In genomic region chr11:20754957-20755356, GRCh38 we compare ENCODE assay signal across 12 cellular contexts.
DNase-seq lines count a peak whose midpoint lies in the region; ATAC-seq, FAIRE-seq and TF ChIP-seq lines count a peak whose summit lies in the region.
"Had no signal": no experiment of that assay in that cellular context is flagged by ENCODE, and none has a peak within 500 bp of the region (broad histone marks: within the 10 kb centered on the region; RNA-seq: fewer than 3 reads in every experiment).

No MANE protein-coding gene starts in this region.

- TF ChIP-seq CTCF in GM10266 (IDR thresholded peaks at IDR 0.05; ENCODE audit: control insufficient read depth, insufficient read depth, low read depth, missing control alignments) (peak; percentile 12), bronchial epithelial cell (IDR thresholded peaks at IDR 0.05; ENCODE audit: insufficient read depth, low read length, severe bottlenecking) (no peak)

- H3K4me3 ChIP-seq in bronchial epithelial cell (ENCODE audit: low read depth, low read length): no peak overlapping the region

- no peak for FAIRE-seq in bronchial epithelial cell (lab: Jason Lieb, UNC)

- no peaks in the 10 kb centered on the region for H3K36me3 ChIP-seq in bronchial epithelial cell (ENCODE audit: control insufficient read depth, insufficient read depth, low read length)

- H3K27me3 ChIP-seq in bronchial epithelial cell (ENCODE audit: control insufficient read depth, insufficient read depth, low read length): no peaks in the 10 kb centered on the region

- DNase-seq in ACHN: peak; percentile 12
- no peak for DNase-seq in GM10266 (ENCODE audit: extremely low spot score)
- peak; percentile 37 for DNase-seq in MV-4-11 (lab: John Stamatoyannopoulos, UW)
- peak; percentile 37 for DNase-seq in bronchial epithelial cell (ENCODE audit: low read depth)
- DNase-seq in D341Med (ENCODE audit: low spot score): no peak
- DNase-seq: activated CD4-positive, alpha-beta T cell treated with anti-CD3 and anti-CD28 coated beads for 1 hour; activated naive CD4-positive, alpha-beta T cell treated with Interleukin-2 at 50 U/mL for 16 hours; stimulated activated naive B cell treated with anti-CD40 and anti-IgM and Interleukin-4, amounts not matched to agents 10 μg/mL and 1 μg/mL and 100 μg/mL, for 72 hours had no signal

- ATAC-seq in GM18502 (IDR thresholded peaks at IDR 0.05; ENCODE audit: poor library complexity, unreplicated experiment): no peak
- ATAC-seq in HG02973 (IDR thresholded peaks at IDR 0.05; ENCODE audit: unreplicated experiment): no peak
- ATAC-seq in HG03280 (IDR thresholded peaks at IDR 0.05; ENCODE audit: unreplicated experiment): no peak
- ATAC-seq: left lobe of liver had no signal

- in situ Hi-C loops in ACHN (cut with HindIII; ENCODE audit: low pct_ligation_motif_present, low pct_unique_long_range_greater_than_20kb, low sequenced_read_pairs): no loop called here

Comparison
In these comparisons a context has a peak if more than half of its experiments do, and no peak if none do; other contexts are left out.
1. DNase-seq: peak in ACHN (single experiment), MV-4-11 (single experiment) and bronchial epithelial cell (single experiment); none in GM10266 (single experiment) and D341Med (single experiment).